8 cellular contexts compared by ENCODE assay signal in genomic region chr11:58578635-58579191, GRCh38. TPM values are rescaled to one million over a fixed set of nuclear protein-coding genes. Genes with fewer than 3 reads are reported as not detected.
DNase-seq lines count a peak whose midpoint lies in the region; ATAC-seq and TF ChIP-seq lines count a peak whose summit lies in the region.

Gene ZFP91, plus strand, starts transcription at chr11:58579063. Its CDS starts 219 bp downstream, at chr11:58579282.

- H3K4me1 Mint-ChIP-seq in endodermal cell = peaks cover 35% of the 10 kb centered on the region

- H3K9me2 ChIP-seq in OCI-LY1 (ENCODE audit: low read depth, low read length) = no peaks in the 10 kb centered on the region

- peak; percentile 98 for DNase-seq in COLO668 (lab: John Stamatoyannopoulos, UW; ENCODE audit: unreplicated experiment)
- DNase-seq in activated CD8-positive, alpha-beta memory T cell treated with anti-CD3 and anti-CD28 coated beads, Interleukin-2, amount 50 U/mL, for 24 hours (ENCODE audit: extremely low read depth) = peak; percentile 93
- DNase-seq in endodermal cell = peak; percentile 98
- peak; percentile 99 for DNase-seq in mesendoderm
- peak; percentile 94 for DNase-seq in stimulated activated CD8-positive, alpha-beta memory T cell treated with anti-CD3 and anti-CD28 coated beads, Interleukin-12 subunit alpha, Interleukin-12 subunit beta, amount 100 ng/mL, for 4 hours (ENCODE audit: low read depth)

- H3K36me3 Mint-ChIP-seq in endodermal cell (ENCODE audit: low read depth) = peaks cover 4% of the 10 kb centered on the region

- H3K27ac Mint-ChIP-seq in endodermal cell = peak within 1 kb of the TSS; percentile 100

- H3K27me3 ChIP-seq in HUES64 (ENCODE audit: insufficient read depth, low read length) (no peaks in the 10 kb centered on the region), OCI-LY1 (ENCODE audit: insufficient read depth, low read length) (no peaks in the 10 kb centered on the region), endodermal cell (ENCODE audit: control insufficient read depth, insufficient read depth, low read length, poor library complexity, severe bottlenecking) (no peaks in the 10 kb centered on the region), mesendoderm (ENCODE audit: insufficient read depth, low read length, poor library complexity) (no peaks in the 10 kb centered on the region)

- H3K9ac ChIP-seq in HUES64 (ENCODE audit: low read depth, low read length) = peak within 1 kb of the TSS; percentile 99
- peak within 1 kb of the TSS; percentile 98 for H3K9ac ChIP-seq in OCI-LY1 (ENCODE audit: low read length)
- peak within 1 kb of the TSS; percentile 100 for H3K9ac ChIP-seq in endodermal cell (ENCODE audit: extremely low read depth, low read length, poor library complexity, severe bottlenecking)
- H3K9ac ChIP-seq in mesendoderm (ENCODE audit: low read length) = peak within 1 kb of the TSS; percentile 94

- peak within 1 kb of the TSS; percentile 97 for H3K56ac ChIP-seq in mesendoderm (ENCODE audit: low read length)

- no peaks in the 10 kb centered on the region for H4K20me1 ChIP-seq in OCI-LY1 (ENCODE audit: insufficient read depth, low read length)

- no peaks in the 10 kb centered on the region for H3K79me1 ChIP-seq in mesendoderm (ENCODE audit: low read length)

- H3K9me3 ChIP-seq in HUES64 (ENCODE audit: insufficient read depth, low read depth, low read length) (no peaks in the 10 kb centered on the region), OCI-LY1 (ENCODE audit: low read length) (no peaks in the 10 kb centered on the region), endodermal cell (ENCODE audit: control insufficient read depth, low read length) (no peaks in the 10 kb centered on the region)

- H3K9me3 Mint-ChIP-seq in endodermal cell = no peaks in the 10 kb centered on the region

- H3K23ac ChIP-seq in mesendoderm (ENCODE audit: low read length) = peak within 1 kb of the TSS; percentile 50

- no peak for TF ChIP-seq CTCF in OCI-LY1 (IDR thresholded peaks at IDR 0.05; ENCODE audit: low read length)
- no peak for TF ChIP-seq CTCF in endodermal cell (conservative IDR thresholded peaks at IDR 0.05)

- H4K5ac ChIP-seq in mesendoderm (ENCODE audit: low read length) = no peak within 1 kb of the TSS

- H2AFZ ChIP-seq in OCI-LY1 (ENCODE audit: low read length) = no peak within 1 kb of the TSS

- H3K4ac ChIP-seq in mesendoderm (ENCODE audit: low read depth, low read length) = peak within 1 kb of the TSS; percentile 99

- peak within 1 kb of the TSS; percentile 100 for H3K27ac ChIP-seq in HUES64 (ENCODE audit: low read depth, low read length)
- peak within 1 kb of the TSS; percentile 99 for H3K27ac ChIP-seq in OCI-LY1 (ENCODE audit: low read depth, low read length, poor library complexity, severe bottlenecking)
- peak within 1 kb of the TSS; percentile 100 for H3K27ac ChIP-seq in endodermal cell (ENCODE audit: low read depth, low read length)
- peak within 1 kb of the TSS; percentile 99 for H3K27ac ChIP-seq in mesendoderm (ENCODE audit: low read depth, low read length)

- H3K18ac ChIP-seq in mesendoderm (ENCODE audit: low read length) = peak within 1 kb of the TSS; percentile 99

- H2BK120ac ChIP-seq in mesendoderm (ENCODE audit: low read depth, low read length) = peak within 1 kb of the TSS; percentile 1

- H4K8ac ChIP-seq in mesendoderm (ENCODE audit: low read depth, low read length) = peak within 1 kb of the TSS; percentile 83

- WGBS in HUES64 = under 1% methylated on average over 37 of the region's 51 CpGs
- WGBS in endodermal cell (ENCODE audit: insufficient coverage in 1 of 2, insufficient read length in 1 of 2), 2 experiments = 0 to 5% methylated on average over 4 to 29 of the region's 51 CpGs
- WGBS in mesendoderm (ENCODE audit: extremely low coverage, insufficient coverage, low lambda C conversion rate) = no CpG with 5 or more reads among the region's 51 CpGs

- peaks cover 17% of the 10 kb centered on the region for H3K4me1 ChIP-seq in HUES64 (ENCODE audit: insufficient read depth, low read length)
- H3K4me1 ChIP-seq in OCI-LY1 (ENCODE audit: insufficient read depth, low read length, severe bottlenecking) = peaks cover 58% of the 10 kb centered on the region
- no peaks in the 10 kb centered on the region for H3K4me1 ChIP-seq in endodermal cell (ENCODE audit: control insufficient read depth, insufficient read depth, low read length)
- H3K4me1 ChIP-seq in mesendoderm (ENCODE audit: control insufficient read depth, low read depth, low read length) = no peaks in the 10 kb centered on the region

- H3K4me2 ChIP-seq in OCI-LY1 (ENCODE audit: low read length) (peak within 1 kb of the TSS; percentile 95), mesendoderm (ENCODE audit: low read length) (peak within 1 kb of the TSS; percentile 71)

- H3K79me2 ChIP-seq in OCI-LY1 (ENCODE audit: insufficient read depth, low read length) (peaks cover 67% of the 10 kb centered on the region), mesendoderm (ENCODE audit: control insufficient read depth, insufficient read depth, low read length) (peaks cover 27% of the 10 kb centered on the region)

- H3K4me3 ChIP-seq in HUES64 (ENCODE audit: low read length) (peak within 1 kb of the TSS; percentile 94), OCI-LY1 (ENCODE audit: low read depth, low read length, poor library complexity, severe bottlenecking) (peak within 1 kb of the TSS; percentile 91), endodermal cell (ENCODE audit: low read length) (peak within 1 kb of the TSS; percentile 97), mesendoderm (ENCODE audit: low read length) (peak within 1 kb of the TSS; percentile 96)

- ATAC-seq in GM21390 (IDR thresholded peaks at IDR 0.05; ENCODE audit: unreplicated experiment) = peak; percentile 32

- H2BK5ac ChIP-seq in mesendoderm (ENCODE audit: low read length) = peak within 1 kb of the TSS; percentile 90

- no peak within 1 kb of the TSS for H2BK15ac ChIP-seq in mesendoderm (replicated peaks; ENCODE audit: low read depth)

- no peak within 1 kb of the TSS for H2AK5ac ChIP-seq in mesendoderm (ENCODE audit: low read length)

- peaks cover 4% of the 10 kb centered on the region; the same call in 1 of the 2 replicates for H3K36me3 ChIP-seq in HUES64 (ENCODE audit: insufficient read depth, low read length)
- peaks cover 17% of the 10 kb centered on the region for H3K36me3 ChIP-seq in OCI-LY1 (ENCODE audit: insufficient read depth, low read length)
- peaks cover 5% of the 10 kb centered on the region for H3K36me3 ChIP-seq in endodermal cell (ENCODE audit: control insufficient read depth, insufficient read depth, low read length)
- H3K36me3 ChIP-seq in mesendoderm (ENCODE audit: control insufficient read depth, insufficient read depth, low read length) = no peaks in the 10 kb centered on the region

- H3K4me3 Mint-ChIP-seq in endodermal cell = peak within 1 kb of the TSS; percentile 96

- no peaks in the 10 kb centered on the region for H3K27me3 Mint-ChIP-seq in endodermal cell (ENCODE audit: insufficient read depth)

- 0 out of 2 replicates have a peak, but pooled peaks cover 3% of the 10 kb centered on the region for H3F3A ChIP-seq in OCI-LY1 (ENCODE audit: insufficient read depth, low read length)

RNA-seq across cellular contexts. Expression of gene ZFP91, which starts in this region (rescaled TPM):
- polyA plus RNA-seq in HUES64 (2013, experiment 1 of 2) = 22.8 TPM
- 23.6 TPM for polyA plus RNA-seq in HUES64 (2013, experiment 2 of 2)
- 10 to 100 TPM; 28.0 to 31.0 TPM for total RNA-seq in endodermal cell
- polyA plus RNA-seq in endodermal cell (2013, experiment 1 of 2) = 39.4 TPM
- 39.0 TPM for polyA plus RNA-seq in endodermal cell (2013, experiment 2 of 2)
- polyA plus RNA-seq in mesendoderm (2013, experiment 1 of 2) = 26.5 TPM
- polyA plus RNA-seq in mesendoderm (2013, experiment 2 of 2) = 26.6 TPM

Comparison
In these comparisons a context has a peak if more than half of its experiments do, and no peak if none do; other contexts are left out.
1. Peak in every context shown above with its lines: DNase-seq, ATAC-seq, H3K4me3 ChIP-seq and H3K27ac ChIP-seq.